In the genomic region with DNA sequence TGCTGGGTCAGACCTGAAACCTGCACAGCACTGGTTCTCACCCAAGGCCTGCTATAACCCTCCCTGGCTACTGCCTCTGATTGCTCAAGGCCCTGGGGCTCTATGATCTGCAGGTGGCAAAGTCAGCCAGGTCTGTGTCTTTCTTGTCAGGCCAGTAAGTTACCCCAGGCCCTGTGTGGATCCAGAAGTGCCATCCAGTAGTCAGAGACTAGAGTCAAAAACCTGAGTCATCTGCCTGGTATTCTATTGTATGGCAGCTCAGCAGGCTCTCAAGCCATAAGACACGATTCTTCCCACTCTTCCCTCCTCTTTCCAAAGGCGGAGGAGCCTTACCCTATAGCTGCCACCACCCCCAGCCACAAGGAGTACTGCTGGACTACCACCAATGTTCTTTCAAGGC, we compare ENCODE assay signal across 12 cellular contexts.
A peak's percentile ranks its signal among the peaks of the same experiment; 100 is the strongest.
DNase-seq lines count a peak whose midpoint lies in the region; ATAC-seq and TF ChIP-seq lines count a peak whose summit lies in the region.
"Had no signal": no experiment of that assay in that cellular context is flagged by ENCODE, and none has a peak within 500 bp of the region (broad histone marks: within the 10 kb centered on the region; RNA-seq: fewer than 3 reads in every experiment).

No MANE protein-coding gene starts in this region.

- H4K91ac ChIP-seq in neuronal stem cell (ENCODE audit: low read depth, low read length, poor library complexity), result no peak overlapping the region

- no peak overlapping the region for H3K4me2 ChIP-seq in neuronal stem cell (ENCODE audit: insufficient read depth, low read length, poor library complexity, severe bottlenecking)
- H3K4me2 ChIP-seq: BLaER1 treated with 17β-estradiol and CSF1 and Interleukin-3, amounts not matched to agents 10 nM and 100 nM had no signal

- H3K4me3 ChIP-seq in MG63 (no peak overlapping the region), epithelial cell of esophagus (ENCODE audit: low read length) (no peak overlapping the region), neuronal stem cell (ENCODE audit: low read length in 2 of 2) (no peak overlapping the region)
- H3K4me3 ChIP-seq: BLaER1 treated with 17β-estradiol and CSF1 and Interleukin-3, amounts not matched to agents 10 nM and 100 nM; GM23248; HAP-1 had no signal

- H3K27me3 ChIP-seq in MG63 (no peaks in the 10 kb centered on the region), neuronal stem cell (ENCODE audit: control insufficient read depth in 3 of 3, insufficient read depth in 3 of 3, low read depth in 1 of 3, low read length in 3 of 3) (no peaks in the 10 kb centered on the region)
- H3K27me3 ChIP-seq: BLaER1 treated with 17β-estradiol and CSF1 and Interleukin-3, amounts not matched to agents 10 nM and 100 nM had no signal

- WGBS in neuronal stem cell (ENCODE audit: extremely low coverage in 2 of 2, insufficient read length in 2 of 2, insufficient replicate concordance in 1 of 2), 2 donors, result no CpG with 5 or more reads among the region's 2 CpGs

- H3K23ac ChIP-seq in neuronal stem cell (ENCODE audit: low read depth, low read length, poor library complexity), result no peak overlapping the region

- no peak overlapping the region for H3K27ac ChIP-seq in neuronal stem cell (replicated peaks; ENCODE audit: low read length)
- H3K27ac ChIP-seq: BLaER1 treated with 17β-estradiol and CSF1 and Interleukin-3, amounts not matched to agents 10 nM and 100 nM; GM23248 had no signal

- H3K36me3 ChIP-seq in MG63 (no peaks in the 10 kb centered on the region), neuronal stem cell (replicated peaks in 1 of 2; ENCODE audit: control insufficient read depth in 2 of 2, insufficient read depth in 2 of 2, low read length in 2 of 2) (no peaks in the 10 kb centered on the region)
- H3K36me3 ChIP-seq: BLaER1 treated with 17β-estradiol and CSF1 and Interleukin-3, amounts not matched to agents 10 nM and 100 nM; HAP-1 had no signal

- no peaks in the 10 kb centered on the region for H3K4me1 ChIP-seq in neuronal stem cell (ENCODE audit: control insufficient read depth in 2 of 2, insufficient read depth in 1 of 2, low read depth in 1 of 2, low read length in 2 of 2)
- H3K4me1 ChIP-seq: BLaER1 treated with 17β-estradiol and CSF1 and Interleukin-3, amounts not matched to agents 10 nM and 100 nM; HAP-1 had no signal

- DNase-seq in ELF-1 (ENCODE audit: low read depth, low spot score) (peak; percentile 49), MG63 (peak; percentile 2), epithelial cell of esophagus (ENCODE audit: low read depth) (peak; percentile 40), neuronal stem cell (ENCODE audit: low spot score) (no peak)
- DNase-seq: Calu3; CD8-positive, alpha-beta T cell; GDM1; GM23248 had no signal

- H2BK120ac ChIP-seq in neuronal stem cell (ENCODE audit: low read depth, low read length), result no peak overlapping the region

- no peak overlapping the region for H3K18ac ChIP-seq in neuronal stem cell (ENCODE audit: low read length)

- no peak overlapping the region for H2BK5ac ChIP-seq in neuronal stem cell (ENCODE audit: low read length)

- peaks cover 2% of the 10 kb centered on the region for H3K79me1 ChIP-seq in neuronal stem cell (ENCODE audit: low read depth, low read length)

- H2BK15ac ChIP-seq in neuronal stem cell (ENCODE audit: low read length), result no peak overlapping the region

- H3K9me3 ChIP-seq in MG63 (no peaks in the 10 kb centered on the region), neuronal stem cell (replicated peaks in 1 of 2; ENCODE audit: control insufficient read depth in 2 of 2, insufficient read depth in 1 of 2, low read depth in 1 of 2, low read length in 2 of 2) (no peaks in the 10 kb centered on the region)
- H3K9me3 ChIP-seq: HAP-1 had no signal

- no peak for TF ChIP-seq CTCF in epithelial cell of esophagus (IDR thresholded peaks at IDR 0.05; ENCODE audit: insufficient read depth, low read depth, low read length, missing control alignments)

- no peak overlapping the region for H2BK12ac ChIP-seq in neuronal stem cell (ENCODE audit: low read length)

- no peak overlapping the region for H3K9ac ChIP-seq in neuronal stem cell (ENCODE audit: low read depth, low read length, poor library complexity)
- H3K9ac ChIP-seq: BLaER1 treated with 17β-estradiol and CSF1 and Interleukin-3, amounts not matched to agents 10 nM and 100 nM; GM23248 had no signal

- no peak overlapping the region for H2AK5ac ChIP-seq in neuronal stem cell (ENCODE audit: low read depth, low read length)

- H4K8ac ChIP-seq in neuronal stem cell (ENCODE audit: low read depth, low read length), result no peak overlapping the region

- ATAC-seq in HG02970 (IDR thresholded peaks at IDR 0.05; ENCODE audit: low FRiP score, unreplicated experiment) (no peak), GM19467 (IDR thresholded peaks at IDR 0.05; ENCODE audit: unreplicated experiment) (no peak)
- ATAC-seq: CD8-positive, alpha-beta T cell had no signal

- no peak overlapping the region for H3K14ac ChIP-seq in neuronal stem cell (ENCODE audit: low read length)

- H3K4ac ChIP-seq in neuronal stem cell (ENCODE audit: low read length), result no peak overlapping the region

- peak overlapping the region; percentile 18 for H2AFZ ChIP-seq in neuronal stem cell (ENCODE audit: low read length)
- H2AFZ ChIP-seq: GM23248 had no signal
